Comparison of ENCODE assay signal across 7 cellular contexts in genomic region chr22:29269731-29270474, GRCh38. TPM values are rescaled to one million over a fixed set of nuclear protein-coding genes. Genes with fewer than 3 reads are reported as not detected.
DNase-seq lines count a peak whose midpoint lies in the region; ATAC-seq and TF ChIP-seq lines count a peak whose summit lies in the region.

No MANE protein-coding gene starts in this region.

- POLR2A ChIA-PET in HCT116 (lab: Charles Lee): no interaction called here

- peak overlapping the region; percentile 100 for H3K4me2 ChIP-seq in HCT116 (ENCODE audit: low read length)

- RAD21 ChIA-PET in HCT116 (lab: Charles Lee; ENCODE audit: low non-redundant PET in 1 of 2, low total read pairs in 2 of 2, uncharacterized antibody in 2 of 2, unreplicated experiment in 2 of 2): no interaction called here

- no peaks in the 10 kb centered on the region for H3K9me3 ChIP-seq in HCT116 (ENCODE audit: control insufficient read depth in 1 of 2, insufficient read depth in 1 of 2, low read depth in 1 of 2, low read length in 2 of 2)
- no peaks in the 10 kb centered on the region for H3K9me3 ChIP-seq in SJCRH30 (replicated peaks)

- intact Hi-C loops in HCT116 (cut with micrococcal nuclease): no loop called here

- ATAC-seq in HCT116: no peak

- H3K9ac ChIP-seq in HCT116 (ENCODE audit: low read length): peak overlapping the region; percentile 99
- H3K9ac ChIP-seq in rectal smooth muscle tissue (ENCODE audit: low read length): peak overlapping the region; percentile 4

- peaks cover 58% of the 10 kb centered on the region; the same call in 1 of the 2 replicates for H4K20me1 ChIP-seq in HCT116 (ENCODE audit: insufficient read depth)

- TF ChIP-seq CTCF in HCT116 (IDR thresholded peaks at IDR 0.05 in 2 of 3, conservative IDR thresholded peaks at IDR 0.05 in 1 of 3; ENCODE audit: borderline replicate concordance in 1 of 3, insufficient read depth in 1 of 3, low read depth in 2 of 3, low read length in 2 of 3) (no peak), fibroblast of mammary gland (conservative IDR thresholded peaks at IDR 0.05; ENCODE audit: control insufficient read depth, insufficient read depth, low read depth, low read length) (no peak)

- H2AFZ ChIP-seq in HCT116 (ENCODE audit: low read depth, low read length, poor library complexity, severe bottlenecking): no peak overlapping the region

- no peak for TF ChIP-seq RAD21 in HCT116 (IDR thresholded peaks at IDR 0.05; ENCODE audit: low read depth)

- H3K4me1 ChIP-seq in HCT116 (ENCODE audit: control insufficient read depth in 1 of 2, insufficient read depth in 2 of 2, low read length in 2 of 2): peaks cover 15 to 31% of the 10 kb centered on the region in 2 experiments
- peaks cover 17% of the 10 kb centered on the region for H3K4me1 ChIP-seq in SJCRH30
- H3K4me1 ChIP-seq in rectal smooth muscle tissue (ENCODE audit: control insufficient read depth, insufficient read depth, low read length): peaks cover 37% of the 10 kb centered on the region

- H3K4me3 ChIP-seq in HCT116 (replicated peaks in 1 of 2; ENCODE audit: low read depth in 1 of 2, low read length in 2 of 2) (peak overlapping the region; percentile 58 to 91), SJCRH30 (peak overlapping the region; percentile 86), fibroblast of mammary gland (ENCODE audit: control insufficient read depth, low read depth, low read length) (peak overlapping the region; percentile 91), rectal smooth muscle tissue (ENCODE audit: low read length) (peak overlapping the region; percentile 98)

- no peak for DNase-seq in HCT116 (ENCODE audit: low read depth, low spot score)
- DNase-seq in SJCRH30: peak in 1 of 2 experiments; percentile 28
- peak; percentile 28 for DNase-seq in fibroblast of mammary gland (ENCODE audit: low read depth)
- DNase-seq in SW 1271 (lab: John Stamatoyannopoulos, UW): no peak
- no peak for DNase-seq in A172 (ENCODE audit: low spot score)
- no peak for DNase-seq in globus pallidus (ENCODE audit: low spot score)

- H3K36me3 ChIP-seq in HCT116 (ENCODE audit: control insufficient read depth in 1 of 2, insufficient read depth in 2 of 2, low read length in 2 of 2) (peaks cover 51 to 72% of the 10 kb centered on the region in 2 experiments), SJCRH30 (peaks cover 71% of the 10 kb centered on the region), rectal smooth muscle tissue (ENCODE audit: control insufficient read depth, insufficient read depth, low read length) (peaks cover 21% of the 10 kb centered on the region)

- H3K27me3 ChIP-seq in HCT116 (ENCODE audit: insufficient read depth, low read length) (no peaks in the 10 kb centered on the region), SJCRH30 (no peaks in the 10 kb centered on the region), rectal smooth muscle tissue (ENCODE audit: control insufficient read depth, insufficient read depth, low read length) (no peaks in the 10 kb centered on the region)

- H3K9me2 ChIP-seq in HCT116 (ENCODE audit: insufficient read depth): no peaks in the 10 kb centered on the region

- no peak for TF ChIP-seq POLR2A in HCT116 (IDR thresholded peaks at IDR 0.05; ENCODE audit: borderline replicate concordance, extremely low read depth, insufficient read depth, insufficient read length)

- peak overlapping the region; percentile 91 for H3K27ac ChIP-seq in HCT116 (ENCODE audit: low read depth, low read length)
- no peak overlapping the region for H3K27ac ChIP-seq in SJCRH30
- peak overlapping the region; percentile 100 for H3K27ac ChIP-seq in rectal smooth muscle tissue (ENCODE audit: low read depth, low read length)

- no TSS peak for BruUV-seq in HCT116 (replicated peaks; lab: Mats Ljungman, UMichigan)

- CTCF ChIA-PET in HCT116 (lab: Charles Lee): no interaction called here

- H3K79me2 ChIP-seq in HCT116 (ENCODE audit: insufficient read depth, low read length): peaks cover 97% of the 10 kb centered on the region

TF ChIP-seq in HCT116, 20 proteins besides CTCF, POLR2A, EP300 and RAD21:
- TF ChIP-seq ATF3 (IDR thresholded peaks at IDR 0.05) (no peak), EZH2 (IDR thresholded peaks at IDR 0.05) (no peak), ZNF274 (IDR thresholded peaks at IDR 0.05; ENCODE audit: low read depth, low read length) (no peak), ZBTB33 (IDR thresholded peaks at IDR 0.05; ENCODE audit: extremely low read depth, insufficient replicate concordance, low read length) (no peak), MAX (IDR thresholded peaks at IDR 0.05) (no peak), ZFX (IDR thresholded peaks at IDR 0.05) (no peak), ELF1 (IDR thresholded peaks at IDR 0.05; ENCODE audit: borderline replicate concordance, low read depth) (no peak), EZH2phosphoT487 (IDR thresholded peaks at IDR 0.05; ENCODE audit: borderline replicate concordance) (no peak), CBX3 (IDR thresholded peaks at IDR 0.05; ENCODE audit: low read depth) (no peak), REST (IDR thresholded peaks at IDR 0.05; ENCODE audit: low read depth) (no peak), SIN3A (IDR thresholded peaks at IDR 0.05; ENCODE audit: low read depth) (no peak), TCF7L2 (IDR thresholded peaks at IDR 0.05; ENCODE audit: borderline replicate concordance, extremely low read depth, insufficient read depth, insufficient read length) (no peak)
TF ChIP-seq in HCT116: peak in this region for 0.

RNA-seq across cellular contexts. Expression of gene EWSR1, which starts 1.8 kb away (rescaled TPM):
- total RNA-seq in HCT116 (2021; ENCODE audit: unreplicated experiment): 335 TPM
- 335 and 364 TPM in 2 replicates for polyA plus RNA-seq in HCT116 (2012)
- total RNA-seq in SJCRH30 (2014; rRNA removed; shearing (Covaris generic)): 275 and 298 TPM in 2 replicates
- 146 and 168 TPM in 2 replicates for total RNA-seq in A172 (2014; rRNA removed; shearing (Covaris generic))

RNA-seq across cellular contexts. Expression of gene RHBDD3, which starts 2.1 kb away (rescaled TPM):
- 30.2 TPM for total RNA-seq in HCT116 (2021; ENCODE audit: unreplicated experiment)
- polyA plus RNA-seq in HCT116 (2012): 17.0 and 17.4 TPM in 2 replicates
- total RNA-seq in SJCRH30 (2014; rRNA removed; shearing (Covaris generic)): 20.3 and 21.8 TPM in 2 replicates
- 15.3 and 19.3 TPM in 2 replicates for total RNA-seq in A172 (2014; rRNA removed; shearing (Covaris generic))

RNA-seq across cellular contexts. Expression of gene GAS2L1, which starts 36.5 kb away (rescaled TPM):
- 29.4 TPM for total RNA-seq in HCT116 (2021; ENCODE audit: unreplicated experiment)
- 21.6 and 22.7 TPM in 2 replicates for polyA plus RNA-seq in HCT116 (2012)
- 5.0 and 6.4 TPM in 2 replicates for total RNA-seq in SJCRH30 (2014; rRNA removed; shearing (Covaris generic))
- total RNA-seq in A172 (2014; rRNA removed; shearing (Covaris generic)): 27.5 and 32.1 TPM in 2 replicates

RNA-seq across cellular contexts. Expression of gene RASL10A, which starts 45.6 kb away (rescaled TPM):
- total RNA-seq in HCT116 (2021; ENCODE audit: unreplicated experiment): 0.96 TPM
- 0.70 and 0.73 TPM in 2 replicates for polyA plus RNA-seq in HCT116 (2012)
- 4.1 and 4.3 TPM in 2 replicates for total RNA-seq in SJCRH30 (2014; rRNA removed; shearing (Covaris generic))
- not detected in 2 replicates for total RNA-seq in A172 (2014; rRNA removed; shearing (Covaris generic))
